Comparison of ENCODE assay signal across 1 cellular context in genomic region chr10:15035385-15036301, GRCh38.
TF ChIP-seq lines count a peak whose summit lies in the region.

No MANE protein-coding gene starts in this region.

TF ChIP-seq in GM23338, 12 proteins besides CTCF, POLR2A, EP300 and RAD21 (continued from another document):
- no peak for TF ChIP-seq REST (IDR thresholded peaks at IDR 0.05; ENCODE audit: unreplicated experiment)
- no peak for TF ChIP-seq NANOG (IDR thresholded peaks at IDR 0.05; ENCODE audit: borderline replicate concordance)
- TF ChIP-seq EZH2phosphoT487 (IDR thresholded peaks at IDR 0.05; ENCODE audit: unreplicated experiment) = no peak
- no peak for TF ChIP-seq ETS1 (IDR thresholded peaks at IDR 0.05)
- no peak for TF ChIP-seq POLR2AphosphoS5 (IDR thresholded peaks at IDR 0.05; ENCODE audit: low read depth)
- TF ChIP-seq JUNB (IDR thresholded peaks at IDR 0.05; ENCODE audit: unreplicated experiment) = no peak
- TF ChIP-seq STAT1 (IDR thresholded peaks at IDR 0.05; ENCODE audit: unreplicated experiment) = no peak
- TF ChIP-seq ZNF331 (CRISPR knock-in tag; IDR thresholded peaks at IDR 0.05; ENCODE audit: low read depth) = no peak
- TF ChIP-seq ZNF114 (CRISPR knock-in tag; IDR thresholded peaks at IDR 0.05) = no peak
